ENCODE assay signal across 8 cellular contexts in the genomic region with DNA sequence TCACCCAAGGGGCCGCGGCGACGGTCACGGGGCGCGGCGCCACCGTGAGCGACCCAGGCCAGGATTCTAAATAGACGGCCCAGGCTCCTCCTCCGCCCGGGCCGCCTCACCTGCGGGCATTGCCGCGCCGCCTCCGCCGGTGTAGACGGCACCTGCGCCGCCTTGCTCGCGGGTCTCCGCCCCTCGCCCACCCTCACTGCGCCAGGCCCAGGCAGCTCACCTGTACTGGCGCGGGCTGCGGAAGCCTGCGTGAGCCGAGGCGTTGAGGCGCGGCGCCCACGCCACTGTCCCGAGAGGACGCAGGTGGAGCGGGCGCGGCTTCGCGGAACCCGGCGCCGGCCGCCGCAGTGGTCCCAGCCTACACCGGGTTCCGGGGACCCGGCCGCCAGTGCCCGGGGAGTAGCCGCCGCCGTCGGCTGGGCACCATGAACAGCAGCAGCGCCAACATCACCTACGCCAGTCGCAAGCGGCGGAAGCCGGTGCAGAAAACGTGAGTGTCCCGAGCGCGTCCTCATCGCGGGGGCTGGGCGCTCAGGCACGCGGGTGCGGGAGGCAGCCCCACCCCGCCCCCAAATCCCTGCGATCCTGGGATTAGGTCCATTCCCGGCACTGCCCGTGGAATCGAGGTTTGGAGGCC. TPM values are rescaled to one million over a fixed set of nuclear protein-coding genes. Genes with fewer than 3 reads are reported as not detected.
A peak's percentile ranks its signal among the peaks of the same experiment; 100 is the strongest.
DNase-seq lines count a peak whose midpoint lies in the region; ATAC-seq and TF ChIP-seq lines count a peak whose summit lies in the region.

No MANE protein-coding gene starts in this region.

- peak overlapping the region; percentile 84 to 92 for H2BK12ac ChIP-seq in mesenchymal stem cell (ENCODE audit: low read length in 2 of 2)

- H3K9me3 ChIP-seq in IMR-90 (ENCODE audit: control insufficient read depth, insufficient read depth, low read length) (no peaks in the 10 kb centered on the region), mesenchymal stem cell (ENCODE audit: control insufficient read depth, low read length) (no peaks in the 10 kb centered on the region)

- peaks cover 21% of the 10 kb centered on the region for H3K4me1 Mint-ChIP-seq in dendritic cell treated with granulocyte-macrophage colony-stimulating factor and Interleukin-4, amounts not matched to agents 40 ng/mL and 50 ng/mL, for 4 days (ENCODE audit: low read depth)

- H3K79me1 ChIP-seq in IMR-90 (ENCODE audit: low read depth in 1 of 2, low read length in 2 of 2): peaks cover 0 to 18% of the 10 kb centered on the region in 2 experiments; a peak in 2 of 4 replicates
- peaks cover 1% of the 10 kb centered on the region for H3K79me1 ChIP-seq in mesenchymal stem cell (replicated peaks; ENCODE audit: low read length, poor library complexity, severe bottlenecking)

- H3K56ac ChIP-seq in IMR-90 (ENCODE audit: extremely low read depth, insufficient read depth, low read length): peak overlapping the region; percentile 64

- peaks cover 4% of the 10 kb centered on the region; the same call in 1 of the 2 replicates for H4K20me1 ChIP-seq in IMR-90 (ENCODE audit: insufficient read depth, low read length)

- peak overlapping the region; percentile 97 for H2AK9ac ChIP-seq in IMR-90 (replicated peaks; ENCODE audit: low read depth, low read length, poor library complexity)

- TF ChIP-seq CTCF in IMR-90 (conservative IDR thresholded peaks at IDR 0.05; ENCODE audit: low read depth, low read length): no peak

- peak overlapping the region; percentile 48; the same call in 1 of the 2 replicates for H2BK20ac ChIP-seq in IMR-90 (ENCODE audit: low read depth, low read length)

- CTCF ChIA-PET in IMR-90 (lab: Yijun Ruan, JAX): interaction anchor here (0.8 kb wide), 1 partner anchor 348 kb away, joined by 3 read pairs; no protein-coding TSS in a partner anchor

- peaks cover 24% of the 10 kb centered on the region for H3K36me3 Mint-ChIP-seq in dendritic cell treated with granulocyte-macrophage colony-stimulating factor and Interleukin-4, amounts not matched to agents 40 ng/mL and 50 ng/mL, for 4 days (ENCODE audit: low read depth)

- no peaks in the 10 kb centered on the region for H3K9me1 ChIP-seq in IMR-90 (ENCODE audit: insufficient read depth, low read length)

- H4K8ac ChIP-seq in IMR-90 (ENCODE audit: low read depth in 2 of 2, low read length in 2 of 2) (peak overlapping the region in 1 of 2 experiments; percentile 22; a peak in 2 of 4 replicates), mesenchymal stem cell (ENCODE audit: low read length) (peak overlapping the region; percentile 80)

- H3K27ac ChIP-seq in IMR-90 (ENCODE audit: insufficient read depth, low read length) (peak overlapping the region; percentile 77), mesenchymal stem cell (ENCODE audit: low read length, poor library complexity, severe bottlenecking) (peak overlapping the region; percentile 37)

- H4K91ac ChIP-seq in IMR-90 (ENCODE audit: insufficient read depth, low read depth, low read length): peak overlapping the region; percentile 47; the same call in 1 of the 2 replicates
- peak overlapping the region; percentile 99 for H4K91ac ChIP-seq in mesenchymal stem cell (ENCODE audit: low read length)

- H3K27me3 ChIP-seq in IMR-90 (ENCODE audit: control insufficient read depth, insufficient read depth, low read length) (no peaks in the 10 kb centered on the region), mesenchymal stem cell (ENCODE audit: control insufficient read depth in 1 of 2, insufficient read depth in 1 of 2, low read length in 2 of 2) (no peaks in the 10 kb centered on the region)

- peak overlapping the region; percentile 36; the same call in 1 of the 2 replicates for H2AK5ac ChIP-seq in IMR-90 (ENCODE audit: low read depth, low read length)
- H2AK5ac ChIP-seq in mesenchymal stem cell (ENCODE audit: low read length, severe bottlenecking): no peak overlapping the region

- peak overlapping the region; percentile 49; the same call in 1 of the 3 replicates for H2BK15ac ChIP-seq in IMR-90 (ENCODE audit: low read depth, low read length)
- peak overlapping the region; percentile 23 for H2BK15ac ChIP-seq in mesenchymal stem cell (ENCODE audit: low read depth, poor library complexity, severe bottlenecking)

- H3K36me3 ChIP-seq in IMR-90 (ENCODE audit: control insufficient read depth, insufficient read depth, low read length): no peaks in the 10 kb centered on the region
- no peaks in the 10 kb centered on the region for H3K36me3 ChIP-seq in mesenchymal stem cell (ENCODE audit: control insufficient read depth in 1 of 2, insufficient read depth in 2 of 2, low read depth in 1 of 2, low read length in 2 of 2)

- dilution Hi-C loops in IMR-90 (cut with HindIII; ENCODE audit: low sequenced_read_pairs, unreplicated experiment): no loop called here

- H3K27me3 Mint-ChIP-seq in dendritic cell treated with granulocyte-macrophage colony-stimulating factor and Interleukin-4, amounts not matched to agents 40 ng/mL and 50 ng/mL, for 4 days: no peaks in the 10 kb centered on the region

- peak; percentile 75 for DNase-seq in DMS153 treated with DMSO at 0.1 percent for 48 hours (lab: John Stamatoyannopoulos, UW; ENCODE audit: unreplicated experiment)
- peak; percentile 12 for DNase-seq in IMR-90
- DNase-seq in activated CD4-positive, alpha-beta T cell treated with anti-CD3 and anti-CD28 coated beads for 4 hours: peak; percentile 57 to 65
- peak; percentile 43 for DNase-seq in mesenchymal stem cell
- peak; percentile 36 for DNase-seq in stimulated activated CD8-positive, alpha-beta memory T cell treated with anti-CD3 and anti-CD28 coated beads, Interleukin-12 subunit alpha, Interleukin-12 subunit beta, amount 100 ng/mL, for 4 hours (ENCODE audit: low read depth)
- DNase-seq in islet precursor cell: no peak

- H4K5ac ChIP-seq in IMR-90 (ENCODE audit: low read depth, low read length): no peak overlapping the region

- 0% methylated on average over 53 of the region's 80 CpGs; no CpG with 5 or more reads in 1 of the 2 experiments for WGBS in IMR-90 (ENCODE audit: extremely low coverage in 2 of 2, insufficient read length in 1 of 2), 2 experiments
- 0% methylated on average over 65 of the region's 80 CpGs for WGBS in mesenchymal stem cell

- no peak for TF ChIP-seq RAD21 in IMR-90 (IDR thresholded peaks at IDR 0.05; ENCODE audit: low read length)

- H3K9ac ChIP-seq in IMR-90 (ENCODE audit: low read depth, low read length): peak overlapping the region; percentile 73
- peak overlapping the region; percentile 89 for H3K9ac ChIP-seq in mesenchymal stem cell (ENCODE audit: low read length)

- no peak for TF ChIP-seq POLR2A in IMR-90 (IDR thresholded peaks at IDR 0.05; ENCODE audit: low read depth, low read length)

- H2BK120ac ChIP-seq in IMR-90 (ENCODE audit: low read depth, low read length): peak overlapping the region; percentile 67
- peak overlapping the region; percentile 84 for H2BK120ac ChIP-seq in mesenchymal stem cell (ENCODE audit: low read depth, low read length)

- H3K23ac ChIP-seq in IMR-90 (ENCODE audit: low read depth, low read length): peak overlapping the region; percentile 88; the same call in 1 of the 2 replicates
- peak overlapping the region; percentile 100 for H3K23ac ChIP-seq in mesenchymal stem cell (ENCODE audit: low read length in 2 of 2)

- H2AFZ ChIP-seq in IMR-90 (replicated peaks; ENCODE audit: low read length, poor library complexity): peak overlapping the region; percentile 96
- H2AFZ ChIP-seq in mesenchymal stem cell (ENCODE audit: low read depth, low read length): peak overlapping the region; percentile 27

- peak overlapping the region; percentile 95 for H3K27ac Mint-ChIP-seq in dendritic cell treated with granulocyte-macrophage colony-stimulating factor and Interleukin-4, amounts not matched to agents 40 ng/mL and 50 ng/mL, for 4 days

- peaks cover 2% of the 10 kb centered on the region; the same call in 1 of the 2 replicates for H3K4me1 ChIP-seq in IMR-90 (ENCODE audit: control insufficient read depth, insufficient read depth, low read length)
- no peaks in the 10 kb centered on the region for H3K4me1 ChIP-seq in mesenchymal stem cell (ENCODE audit: control insufficient read depth, insufficient read depth, low read depth, low read length)

- H2BK5ac ChIP-seq in IMR-90 (ENCODE audit: low read depth, low read length, poor library complexity, severe bottlenecking) (peak overlapping the region; percentile 75), mesenchymal stem cell (ENCODE audit: low read depth, low read length, poor library complexity, severe bottlenecking) (peak overlapping the region; percentile 73)

- H3K14ac ChIP-seq in IMR-90 (replicated peaks; ENCODE audit: low read depth, low read length) (peak overlapping the region; percentile 84), mesenchymal stem cell (ENCODE audit: low read length in 2 of 2) (peak overlapping the region; percentile 82 to 100)

- H3K9me3 Mint-ChIP-seq in dendritic cell treated with granulocyte-macrophage colony-stimulating factor and Interleukin-4, amounts not matched to agents 40 ng/mL and 50 ng/mL, for 4 days: peaks cover 8% of the 10 kb centered on the region

- peak overlapping the region; percentile 90 for H3K4me2 ChIP-seq in IMR-90 (ENCODE audit: low read depth, low read length)
- H3K4me2 ChIP-seq in mesenchymal stem cell (ENCODE audit: low read length, poor library complexity, severe bottlenecking): peak overlapping the region; percentile 69

- H3K4me3 Mint-ChIP-seq in dendritic cell treated with granulocyte-macrophage colony-stimulating factor and Interleukin-4, amounts not matched to agents 40 ng/mL and 50 ng/mL, for 4 days: peak overlapping the region; percentile 99

- H3K18ac ChIP-seq in IMR-90 (ENCODE audit: low read depth, low read length) (peak overlapping the region; percentile 22), mesenchymal stem cell (ENCODE audit: low read depth in 1 of 2, low read length in 2 of 2) (peak overlapping the region; percentile 90 to 100)

- in situ Hi-C loops in IMR-90 (cut with MboI; ENCODE audit: low sequenced_read_pairs): no loop called here

- no TSS peak for BruUV-seq in IMR-90 (replicated peaks; lab: Mats Ljungman, UMichigan)

- POLR2A ChIA-PET in IMR-90 (lab: Charles Lee; ENCODE audit: unreplicated experiment): no interaction called here

- ATAC-seq in GM21526 (IDR thresholded peaks at IDR 0.05; ENCODE audit: low FRiP score, unreplicated experiment): peak; percentile 37
- peak; percentile 32 for ATAC-seq in IMR-90 (ENCODE audit: low read depth)

- H3K4me3 ChIP-seq in IMR-90 (ENCODE audit: insufficient read depth, low read depth, low read length) (peak overlapping the region; percentile 98), mesenchymal stem cell (ENCODE audit: insufficient read depth in 1 of 2, low read depth in 1 of 2, low read length in 2 of 2) (peak overlapping the region; percentile 92 to 100)

- H3K4ac ChIP-seq in IMR-90 (ENCODE audit: low read depth, low read length) (peak overlapping the region; percentile 76), mesenchymal stem cell (ENCODE audit: low read depth in 1 of 2, low read length in 2 of 2) (peak overlapping the region; percentile 84 to 100)

- intact Hi-C loops in IMR-90 (cut with micrococcal nuclease): loop anchor here (1.0 to 5.0 kb wide), 6 partner anchors 22 to 348 kb away; no protein-coding TSS in a partner anchor
- intact Hi-C loops in dendritic cell treated with granulocyte-macrophage colony-stimulating factor and Interleukin-4, amounts not matched to agents 40 ng/mL and 50 ng/mL, for 4 days (cut with micrococcal nuclease): loop anchor here (2.0 to 5.0 kb wide), 4 partner anchors 42 to 146 kb away; no protein-coding TSS in a partner anchor

RNA-seq across cellular contexts. Expression of gene AHR, which starts 0.5 kb away (rescaled TPM):
- 55.2 and 67.2 TPM in 2 replicates for total RNA-seq in IMR-90 (2012; rRNA removed)
- polyA plus RNA-seq in IMR-90 (2012; rRNA removed): 6.5 and 6.9 TPM in 2 replicates
- polyA plus RNA-seq in IMR-90 (2012; cell fraction: cytosol; rRNA removed): 1.9 TPM in 2 replicates
- polyA plus RNA-seq in IMR-90 (2012; cell fraction: nucleus; rRNA removed; ENCODE audit: low replicate concordance): 2.3 and 12.8 TPM in 2 replicates
- polyA plus RNA-seq in mesenchymal stem cell (2013, experiment 1 of 2): 143 TPM
- polyA plus RNA-seq in mesenchymal stem cell (2013, experiment 2 of 2): 140 TPM
